Comparison of ENCODE assay signal across 8 cellular contexts in the genomic region with DNA sequence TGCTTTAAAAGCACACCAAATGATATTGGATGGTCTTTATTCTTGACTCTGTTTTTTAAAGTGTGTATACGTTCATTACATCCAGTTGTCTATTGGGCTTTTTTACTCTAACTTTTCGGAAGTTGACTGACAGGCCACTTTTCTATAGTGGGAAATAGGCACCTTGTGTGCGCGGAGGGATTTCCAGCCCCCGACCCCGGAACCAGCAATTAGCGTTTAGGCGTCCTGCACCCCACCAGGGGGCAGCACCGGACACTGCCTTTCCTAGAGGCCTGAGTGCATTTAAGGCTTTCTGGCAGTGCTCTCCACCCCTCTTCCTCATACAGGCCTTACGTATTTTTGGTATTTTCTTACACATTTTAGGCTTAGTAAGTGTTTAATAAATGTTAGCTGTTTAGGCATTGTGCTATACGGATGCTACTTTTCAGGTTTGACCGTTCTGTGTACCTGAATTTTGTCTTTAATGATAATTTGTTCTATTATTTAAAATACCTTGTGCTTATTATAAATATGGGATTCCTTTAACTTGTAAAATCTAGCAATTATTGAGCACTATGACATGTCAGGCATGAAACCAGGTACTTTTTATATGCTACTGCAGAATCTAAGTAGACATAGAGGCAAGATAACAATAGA.
DNase-seq lines count a peak whose midpoint lies in the region; ATAC-seq lines count a peak whose summit lies in the region.

No MANE protein-coding gene starts in this region.

- no peak overlapping the region for H3K27ac Mint-ChIP-seq in CD4-positive, CD25-positive, alpha-beta regulatory T cell
- H3K27ac Mint-ChIP-seq in activated naive CD4-positive, alpha-beta T cell treated with anti-CD3 and anti-CD28 coated beads, Interleukin-2, amount 10 ng/mL, durations not matched to agents 7 days and 5 days, result no peak overlapping the region

- CTCF ChIA-PET in activated naive CD4-positive, alpha-beta T cell treated with anti-CD3 and anti-CD28 coated beads, Interleukin-2, amount 10 ng/mL, durations not matched to agents 7 days and 5 days (lab: Charles Lee), result interaction anchor here (1.9 kb wide), 1 partner anchor 1415 kb away, joined by 7 read pairs; no protein-coding TSS in a partner anchor

- H3K4me3 Mint-ChIP-seq in CD4-positive, CD25-positive, alpha-beta regulatory T cell, result no peak overlapping the region
- H3K4me3 Mint-ChIP-seq in activated naive CD4-positive, alpha-beta T cell treated with anti-CD3 and anti-CD28 coated beads, Interleukin-2, amount 10 ng/mL, durations not matched to agents 7 days and 5 days, result no peak overlapping the region

- no peaks in the 10 kb centered on the region for H3K27me3 Mint-ChIP-seq in CD4-positive, CD25-positive, alpha-beta regulatory T cell
- H3K27me3 Mint-ChIP-seq in activated naive CD4-positive, alpha-beta T cell treated with anti-CD3 and anti-CD28 coated beads, Interleukin-2, amount 10 ng/mL, durations not matched to agents 7 days and 5 days, result no peaks in the 10 kb centered on the region

- no peaks in the 10 kb centered on the region for H3K36me3 ChIP-seq in CD4-positive, CD25-positive, alpha-beta regulatory T cell (ENCODE audit: control insufficient read depth, insufficient read depth, low read length)
- no peaks in the 10 kb centered on the region for H3K36me3 ChIP-seq in SJSA1

- H3K4me3 ChIP-seq in CD4-positive, CD25-positive, alpha-beta regulatory T cell (ENCODE audit: low read depth, low read length), result no peak overlapping the region
- no peak overlapping the region for H3K4me3 ChIP-seq in SJSA1

- DNase-seq in CD4-positive, CD25-positive, alpha-beta regulatory T cell, result peak; percentile 12 to 64 (median 49)
- DNase-seq in SJSA1 (ENCODE audit: low read depth in 1 of 2, low spot score in 2 of 2), result peak; percentile 20 to 52
- DNase-seq in activated naive CD4-positive, alpha-beta T cell treated with anti-CD3 and anti-CD28 coated beads, Interleukin-2, amount 10 ng/mL, durations not matched to agents 7 days and 5 days, result peak; percentile 67
- peak; percentile 28 for DNase-seq in iPS DF 19.7 (ENCODE audit: low read depth, low spot score)
- peak; percentile 34 to 40 for DNase-seq in stimulated activated CD4-positive, alpha-beta T cell treated with anti-CD3 and anti-CD28 coated beads, Interleukin-15, amount 100 ng/mL, for 48 hours (ENCODE audit: low read depth in 2 of 2)
- no peak for DNase-seq in foreskin melanocyte

- peaks cover 4% of the 10 kb centered on the region for H3K36me3 Mint-ChIP-seq in CD4-positive, CD25-positive, alpha-beta regulatory T cell
- no peaks in the 10 kb centered on the region for H3K36me3 Mint-ChIP-seq in activated naive CD4-positive, alpha-beta T cell treated with anti-CD3 and anti-CD28 coated beads, Interleukin-2, amount 10 ng/mL, durations not matched to agents 7 days and 5 days

- H3K27me3 ChIP-seq in CD4-positive, CD25-positive, alpha-beta regulatory T cell (ENCODE audit: control insufficient read depth, insufficient read depth, low read length), result no peaks in the 10 kb centered on the region
- no peaks in the 10 kb centered on the region for H3K27me3 ChIP-seq in SJSA1 (replicated peaks)

- no peaks in the 10 kb centered on the region for H3K9me3 ChIP-seq in CD4-positive, CD25-positive, alpha-beta regulatory T cell (ENCODE audit: control insufficient read depth in 2 of 2, low read length in 2 of 2)
- no peaks in the 10 kb centered on the region for H3K9me3 ChIP-seq in SJSA1 (replicated peaks)

- H3K27ac ChIP-seq in CD4-positive, CD25-positive, alpha-beta regulatory T cell (ENCODE audit: insufficient read depth, low read length, poor library complexity, severe bottlenecking), result no peak overlapping the region
- no peak overlapping the region for H3K27ac ChIP-seq in SJSA1

- peak; percentile 75 to 76 for ATAC-seq in CD4-positive, CD25-positive, alpha-beta regulatory T cell (ENCODE audit: low read depth in 2 of 2)
- ATAC-seq in GM19395 (IDR thresholded peaks at IDR 0.05; ENCODE audit: unreplicated experiment) (peak; percentile 93), HG03460 (IDR thresholded peaks at IDR 0.05; ENCODE audit: unreplicated experiment) (peak; percentile 91)

- H3K4me1 ChIP-seq in CD4-positive, CD25-positive, alpha-beta regulatory T cell (ENCODE audit: control insufficient read depth, insufficient read depth, low read length, poor library complexity, severe bottlenecking), result no peaks in the 10 kb centered on the region
- H3K4me1 ChIP-seq in SJSA1 (replicated peaks), result no peaks in the 10 kb centered on the region; the same call in 1 of the 2 replicates

- no peaks in the 10 kb centered on the region for H3K9me3 Mint-ChIP-seq in CD4-positive, CD25-positive, alpha-beta regulatory T cell
- H3K9me3 Mint-ChIP-seq in activated naive CD4-positive, alpha-beta T cell treated with anti-CD3 and anti-CD28 coated beads, Interleukin-2, amount 10 ng/mL, durations not matched to agents 7 days and 5 days, result no peaks in the 10 kb centered on the region

- no peaks in the 10 kb centered on the region for H3K4me1 Mint-ChIP-seq in CD4-positive, CD25-positive, alpha-beta regulatory T cell
- no peaks in the 10 kb centered on the region for H3K4me1 Mint-ChIP-seq in activated naive CD4-positive, alpha-beta T cell treated with anti-CD3 and anti-CD28 coated beads, Interleukin-2, amount 10 ng/mL, durations not matched to agents 7 days and 5 days
